Comparison of ENCODE assay signal across 14 cellular contexts in the genomic region with DNA sequence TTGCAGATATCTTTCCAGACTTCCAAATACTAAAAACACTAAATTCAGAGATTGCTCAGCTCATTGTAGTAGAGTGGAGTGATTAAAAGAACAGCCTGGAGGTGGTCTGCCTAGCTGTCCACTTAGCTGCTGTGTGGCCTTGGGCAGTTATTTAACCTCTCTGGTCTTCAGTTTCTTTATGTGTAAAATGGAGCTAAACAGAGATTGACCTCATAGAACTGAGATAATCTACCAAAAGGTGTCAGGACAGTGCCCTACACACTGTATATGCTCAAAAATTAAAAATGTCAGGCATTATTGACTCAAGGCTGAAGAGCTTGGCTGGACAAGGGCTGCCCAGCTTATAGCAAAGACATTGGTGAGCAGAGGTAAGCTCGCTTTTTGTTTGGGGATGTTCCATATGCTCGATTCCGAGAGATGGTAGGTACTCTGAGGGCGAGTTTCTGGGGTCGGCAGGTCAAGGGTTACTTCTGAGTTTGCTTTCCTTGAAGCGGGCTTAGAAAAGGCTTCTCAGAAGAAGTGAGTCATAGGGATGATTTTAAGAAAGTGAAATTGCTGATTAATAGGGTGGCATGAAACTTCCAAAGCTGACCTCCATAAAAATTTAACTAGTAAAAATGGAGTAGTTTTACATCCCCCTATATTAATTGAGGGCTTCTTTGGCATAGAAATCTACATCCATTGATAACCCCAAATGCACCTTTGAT.
DNase-seq lines count a peak whose midpoint lies in the region; ATAC-seq, FAIRE-seq and TF ChIP-seq lines count a peak whose summit lies in the region.
"Had no signal": no experiment of that assay in that cellular context is flagged by ENCODE, and none has a peak within 500 bp of the region (broad histone marks: within the 10 kb centered on the region; RNA-seq: fewer than 3 reads in every experiment).

No MANE protein-coding gene starts in this region.

- FAIRE-seq in GM12878 (lab: Jason Lieb, UNC): no peak
- FAIRE-seq: A549, GM12892, H54 had no signal

- 75% methylated on average over 6 of the region's 6 CpGs for WGBS in GM12878 (ENCODE audit: insufficient coverage, insufficient replicate concordance, low lambda C conversion rate, missing lambda C conversion rate)

- peak; percentile 70 for DNase-seq in OCI-M1 (lab: John Stamatoyannopoulos, UW)
- DNase-seq in GM12878 (ENCODE audit: low read depth, low spot score): no peak
- peak; percentile 23 to 59 for DNase-seq in erythroblast (lab: John Stamatoyannopoulos, UW)
- DNase-seq in GM19240 (ENCODE audit: insufficient read length, low spot score): no peak
- no peak for DNase-seq in GDM1 (lab: John Stamatoyannopoulos, UW)
- no peak for DNase-seq in activated naive CD4-positive, alpha-beta T cell treated with anti-CD3 and anti-CD28 coated beads, Interleukin-2, amount 50 U/mL, for 72 hours (ENCODE audit: low spot score in 2 of 2)
- DNase-seq: IMR-90, KG1 had no signal

- 0 out of 2 replicates have a peak, but pooled peaks cover 9% of the 10 kb centered on the region for H3K4me1 ChIP-seq in GM12878 (ENCODE audit: control insufficient read depth, insufficient read depth, low read length)
- H3K4me1 ChIP-seq: A549 had no signal

- no peak overlapping the region for H2AFZ ChIP-seq in GM12878 (ENCODE audit: control insufficient read depth, low read depth, low read length)

- in situ Hi-C loops in GM12878 (cut with MboI): no loop called here

- TF ChIP-seq POLR2A in GM12878 (IDR thresholded peaks at IDR 0.05; ENCODE audit: low read depth, low read length): no peak
- no peak for TF ChIP-seq POLR2A in erythroblast (IDR thresholded peaks at IDR 0.05; ENCODE audit: low read length)

- SMC1A ChIA-PET in GM12878 (lab: Charles Lee; ENCODE audit: uncharacterized antibody, unreplicated experiment): interaction anchor here (0.8 to 1.6 kb wide), 9 partner anchors 11 to 209 kb away, joined by 3 to 6 read pairs (median 4); no protein-coding TSS in a partner anchor

- no peak for TF ChIP-seq RAD21 in GM12878 (IDR thresholded peaks at IDR 0.05; ENCODE audit: insufficient read depth, low read depth, low read length)

- H3K36me3 Mint-ChIP-seq in activated naive CD4-positive, alpha-beta T cell treated with anti-CD3 and anti-CD28 coated beads, Interleukin-2, amount 50 U/mL, for 72 hours: no peaks in the 10 kb centered on the region

- H3K9me3 Mint-ChIP-seq in activated naive CD4-positive, alpha-beta T cell treated with anti-CD3 and anti-CD28 coated beads, Interleukin-2, amount 50 U/mL, for 72 hours: peaks cover 0 to 5% of the 10 kb centered on the region in 2 donors

- no peak for ATAC-seq in GM12878
- no peak for ATAC-seq in activated naive CD4-positive, alpha-beta T cell treated with anti-CD3 and anti-CD28 coated beads, Interleukin-2, amount 50 U/mL, for 72 hours
- ATAC-seq: A549, HCT116 had no signal

- no peaks in the 10 kb centered on the region for H4K20me1 ChIP-seq in GM12878 (ENCODE audit: control insufficient read depth, insufficient read depth)
- H4K20me1 ChIP-seq: BLaER1 had no signal

- POLR2A ChIA-PET in GM12878 (lab: Charles Lee): interaction anchor here (0.6 to 1.4 kb wide), 2 partner anchors 8 to 1379 kb away, joined by 3 to 4 read pairs; no protein-coding TSS in a partner anchor

- TF ChIP-seq EP300 in GM12878 (IDR thresholded peaks at IDR 0.05; ENCODE audit: borderline replicate concordance in 1 of 2, control insufficient read depth in 1 of 2, low read depth in 2 of 2, low read length in 2 of 2): no peak

- CTCF ChIA-PET in GM12878 (lab: Yijun Ruan, JAX): interaction anchor here (0.8 to 1.5 kb wide), 3 partner anchors 9 to 106 kb away, joined by 3 read pairs; no protein-coding TSS in a partner anchor

- BruUV-seq in GM12878 (replicated peaks; lab: Mats Ljungman, UMichigan): no TSS peak

- no peaks in the 10 kb centered on the region for H3K27me3 ChIP-seq in GM12878 (replicated peaks in 1 of 2; ENCODE audit: control insufficient read depth in 2 of 2, insufficient read depth in 2 of 2, low read length in 1 of 2)
- H3K27me3 ChIP-seq: BLaER1 had no signal

- RAD21 ChIA-PET in GM12878 (lab: Charles Lee; ENCODE audit: unreplicated experiment): no interaction called here

- H3K79me2 ChIP-seq in GM12878 (ENCODE audit: control insufficient read depth, insufficient read depth, low read length): no peaks in the 10 kb centered on the region

- H3K9ac ChIP-seq in GM12878 (ENCODE audit: control insufficient read depth, insufficient read depth, low read length): no peak overlapping the region
- H3K9ac ChIP-seq: BLaER1 had no signal

- H3K36me3 ChIP-seq in GM12878 (ENCODE audit: control insufficient read depth in 2 of 2, insufficient read depth in 2 of 2, low read length in 1 of 2): no peaks in the 10 kb centered on the region
- H3K36me3 ChIP-seq: BLaER1 had no signal

- no peak overlapping the region for H3K27ac Mint-ChIP-seq in activated naive CD4-positive, alpha-beta T cell treated with anti-CD3 and anti-CD28 coated beads, Interleukin-2, amount 50 U/mL, for 72 hours

- H3K4me3 ChIP-seq in GM12878: no peak overlapping the region
- H3K4me3 ChIP-seq: A549, BLaER1 had no signal

- no peak for TF ChIP-seq CTCF in GM12878 (IDR thresholded peaks at IDR 0.05 in 2 of 3, conservative IDR thresholded peaks at IDR 0.05 in 1 of 3; ENCODE audit: control insufficient read depth in 2 of 3, extremely low read depth in 1 of 3, insufficient read depth in 1 of 3, low read depth in 3 of 3, low read length in 3 of 3)

- intact Hi-C loops in GM12878 (cut with micrococcal nuclease; ENCODE audit: unreplicated experiment): no loop called here

- no peak overlapping the region for H3K27ac ChIP-seq in GM12878 (ENCODE audit: control insufficient read depth, insufficient read depth)
- H3K27ac ChIP-seq: A549, BLaER1, HL-60 had no signal

- H3K9me3 ChIP-seq in GM12878 (replicated peaks; ENCODE audit: control insufficient read depth, insufficient read depth, low read length): no peaks in the 10 kb centered on the region
- H3K9me3 ChIP-seq: A549, BLaER1 had no signal

- no peak overlapping the region for H3K4me2 ChIP-seq in GM12878 (ENCODE audit: control insufficient read depth, insufficient read depth)
- H3K4me2 ChIP-seq: A549, BLaER1 had no signal

TF ChIP-seq in GM12878, 131 proteins besides CTCF, POLR2A, EP300 and RAD21:
- TF ChIP-seq MEF2A (IDR thresholded peaks at IDR 0.05; ENCODE audit: insufficient read depth, low read depth, low read length) (no peak), NR2F1 (conservative IDR thresholded peaks at IDR 0.05) (peak; percentile 51; the same call in 1 of the 2 replicates)

Comparison
In these comparisons a context has a peak if more than half of its experiments do, and no peak if none do; other contexts are left out.
1. DNase-seq: peak in OCI-M1 (single experiment) and erythroblast (2 of 2); none in GM12878 (single experiment), GM19240 (single experiment), GDM1 (single experiment) and activated naive CD4-positive, alpha-beta T cell treated with anti-CD3 and anti-CD28 coated beads, Interleukin-2, amount 50 U/mL, for 72 hours (0 of 2).